10 cellular contexts compared by ENCODE assay signal in genomic region chr12:54369597-54370217, GRCh38. TPM values are rescaled to one million over a fixed set of nuclear protein-coding genes. Genes with fewer than 3 reads are reported as not detected.
DNase-seq lines count a peak whose midpoint lies in the region; ATAC-seq and TF ChIP-seq lines count a peak whose summit lies in the region.
"Had no signal": no experiment of that assay in that cellular context is flagged by ENCODE, and none has a peak within 500 bp of the region (broad histone marks: within the 10 kb centered on the region; RNA-seq: fewer than 3 reads in every experiment).

No MANE protein-coding gene starts in this region.

- H3K9me3 Mint-ChIP-seq in T-helper 2 cell treated with Interferon-gamma antibody and Interleukin-4, amounts not matched to agents 5 μg/mL and 100 μg/mL, for 36 hours = no peaks in the 10 kb centered on the region
- no peaks in the 10 kb centered on the region for H3K9me3 Mint-ChIP-seq in memory B cell

- H3K36me3 ChIP-seq in brain microvascular endothelial cell (replicated peaks) (no peaks in the 10 kb centered on the region), thoracic aorta (peaks cover 4% of the 10 kb centered on the region)

- no peaks in the 10 kb centered on the region for H3K27me3 ChIP-seq in brain microvascular endothelial cell (replicated peaks)
- H3K27me3 ChIP-seq in thoracic aorta (replicated peaks; ENCODE audit: insufficient read depth) = no peaks in the 10 kb centered on the region

- peak overlapping the region; percentile 37 for H3K4me3 Mint-ChIP-seq in T-helper 2 cell treated with Interferon-gamma antibody and Interleukin-4, amounts not matched to agents 5 μg/mL and 100 μg/mL, for 36 hours
- H3K4me3 Mint-ChIP-seq in memory B cell = peak overlapping the region; percentile 63

- H3K9me3 ChIP-seq in thoracic aorta = no peaks in the 10 kb centered on the region

- no peak overlapping the region for H3K27ac ChIP-seq in brain microvascular endothelial cell
- no peak overlapping the region for H3K27ac ChIP-seq in thoracic aorta

- no peak overlapping the region for H3K27ac Mint-ChIP-seq in T-helper 2 cell treated with Interferon-gamma antibody and Interleukin-4, amounts not matched to agents 5 μg/mL and 100 μg/mL, for 36 hours
- no peak overlapping the region for H3K27ac Mint-ChIP-seq in memory B cell

- no peak for ATAC-seq in memory B cell (ENCODE audit: low read depth)
- ATAC-seq in thoracic aorta (ENCODE audit: insufficient number of reproducible peaks, low FRiP score, low read depth) = no peak

- in situ Hi-C loops in brain microvascular endothelial cell (cut with HindIII; ENCODE audit: low pct_ligation_motif_present, low sequenced_read_pairs) = no loop called here

- DNase-seq in T-helper 2 cell treated with Interferon-gamma antibody and Interleukin-4, amounts not matched to agents 5 μg/mL and 100 μg/mL, for 36 hours (ENCODE audit: low spot score) = no peak
- DNase-seq in T-helper 2 cell (no peak), brain microvascular endothelial cell (no peak), memory B cell (ENCODE audit: low spot score in 2 of 2) (no peak), thoracic aorta (ENCODE audit: low spot score) (no peak), NCI-H2081 (lab: John Stamatoyannopoulos, UW) (no peak), NOMO-1 (lab: John Stamatoyannopoulos, UW; ENCODE audit: unreplicated experiment in 2 of 2) (no peak)
- DNase-seq in activated effector memory CD4-positive, alpha-beta T cell treated with anti-CD3 and anti-CD28 coated beads, Interleukin-2, amount 50 U/mL, for 16 hours = no peak
- DNase-seq: central memory CD4-positive, alpha-beta T cell; NCI-H2081 treated with DMSO at 0.1 percent for 48 hours had no signal

- TF ChIP-seq CTCF in brain microvascular endothelial cell (IDR thresholded peaks at IDR 0.05; ENCODE audit: low read depth, low read length, missing control alignments) (no peak), thoracic aorta (IDR thresholded peaks at IDR 0.05) (no peak)

- peaks cover 10 to 41% of the 10 kb centered on the region in 2 donors for H3K4me1 ChIP-seq in thoracic aorta (ENCODE audit: control insufficient read depth in 1 of 2, low read depth in 2 of 2)

- H3K27me3 Mint-ChIP-seq in T-helper 2 cell treated with Interferon-gamma antibody and Interleukin-4, amounts not matched to agents 5 μg/mL and 100 μg/mL, for 36 hours (ENCODE audit: low read depth) = peaks cover 3% of the 10 kb centered on the region
- H3K27me3 Mint-ChIP-seq in memory B cell = no peaks in the 10 kb centered on the region

- peaks cover 25% of the 10 kb centered on the region for H3K4me1 Mint-ChIP-seq in T-helper 2 cell treated with Interferon-gamma antibody and Interleukin-4, amounts not matched to agents 5 μg/mL and 100 μg/mL, for 36 hours (ENCODE audit: low read depth)
- peaks cover 13% of the 10 kb centered on the region for H3K4me1 Mint-ChIP-seq in memory B cell

- H3K36me3 Mint-ChIP-seq in T-helper 2 cell treated with Interferon-gamma antibody and Interleukin-4, amounts not matched to agents 5 μg/mL and 100 μg/mL, for 36 hours (ENCODE audit: low read depth) = no peaks in the 10 kb centered on the region
- H3K36me3 Mint-ChIP-seq in memory B cell = no peaks in the 10 kb centered on the region

- H3K4me3 ChIP-seq in brain microvascular endothelial cell (ENCODE audit: low read depth, low read length) (peak overlapping the region; percentile 52), thoracic aorta (peak overlapping the region; percentile 76)

RNA-seq across cellular contexts. Expression of gene GPR84, which starts 5.4 kb away (rescaled TPM):
- total RNA-seq in thoracic aorta = 1 to 10 TPM in 1 of 2 donors, under 1 TPM in 1; 0.95 to 2.3 TPM

RNA-seq across cellular contexts. Expression of gene ZNF385A, which starts 14.8 kb away (rescaled TPM):
- 10 to 100 TPM in 1 of 2 donors, 1 to 10 TPM in 1; 7.4 to 19.0 TPM for total RNA-seq in thoracic aorta

RNA-seq across cellular contexts. Expression of gene COPZ1, which starts 44.8 kb away (rescaled TPM):
- total RNA-seq in thoracic aorta = 10 to 100 TPM; 38.7 to 59.4 TPM

RNA-seq across cellular contexts. Expression of gene ITGA5, which starts 49.4 kb away (rescaled TPM):
- total RNA-seq in thoracic aorta = 100 to 1,000 TPM; 752 to 847 TPM
